Comparison of ENCODE assay signal across 16 cellular contexts in the genomic region with DNA sequence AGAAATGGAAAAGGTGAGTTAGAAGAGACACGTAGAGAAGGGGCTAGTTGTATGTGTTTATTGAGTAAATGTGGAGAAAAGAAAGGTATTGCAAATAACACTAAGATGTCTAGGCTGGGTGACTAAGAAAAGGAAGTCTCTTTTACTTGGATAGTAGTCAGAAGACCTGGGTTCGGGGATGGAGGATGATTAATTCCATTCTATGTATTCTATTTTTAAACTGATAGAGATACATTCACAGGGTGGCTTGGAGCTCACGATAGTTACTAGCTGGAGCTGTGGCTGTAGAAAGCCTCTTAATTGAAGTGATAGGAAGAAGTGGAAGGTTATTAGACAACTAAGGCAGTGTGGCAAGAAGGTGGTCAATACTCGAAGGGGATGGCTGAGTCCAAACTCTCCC.
DNase-seq lines count a peak whose midpoint lies in the region; ATAC-seq and TF ChIP-seq lines count a peak whose summit lies in the region.
"Had no signal": no experiment of that assay in that cellular context is flagged by ENCODE, and none has a peak within 500 bp of the region (broad histone marks: within the 10 kb centered on the region; RNA-seq: fewer than 3 reads in every experiment).

No MANE protein-coding gene starts in this region.

- TF ChIP-seq CTCF in AG04449 (IDR thresholded peaks at IDR 0.05; ENCODE audit: insufficient read depth, low read length, missing control alignments) (no peak), astrocyte of the spinal cord (IDR thresholded peaks at IDR 0.05; ENCODE audit: low read depth, low read length) (no peak), fibroblast of the aortic adventitia (IDR thresholded peaks at IDR 0.05; ENCODE audit: insufficient read depth, low read length) (no peak)

- in situ Hi-C loops in astrocyte of the spinal cord (cut with HindIII; ENCODE audit: low sequenced_read_pairs): no loop called here

- POLR2A ChIA-PET in AG04449 (lab: Yijun Ruan, JAX): no interaction called here

- CTCF ChIA-PET in AG04449 (lab: Yijun Ruan, JAX): interaction anchor here (1.4 kb wide), 1 partner anchor 13 kb away, joined by 4 read pairs; no protein-coding TSS in a partner anchor

- ATAC-seq in GM21515 (IDR thresholded peaks at IDR 0.05; ENCODE audit: unreplicated experiment): no peak
- ATAC-seq in GM21526 (IDR thresholded peaks at IDR 0.05; ENCODE audit: low FRiP score, unreplicated experiment): no peak

- H3K4me3 ChIP-seq in AG04449 (ENCODE audit: low read depth, low read length): no peak overlapping the region
- H3K4me3 ChIP-seq in astrocyte of the spinal cord (ENCODE audit: low read depth, low read length): no peak overlapping the region
- H3K4me3 ChIP-seq in fibroblast of the aortic adventitia (ENCODE audit: low read depth, low read length): no peak overlapping the region

- DNase-seq in AG04449 (ENCODE audit: low read depth, low spot score) (peak; percentile 21), HCEC 1CT (peak; percentile 67), astrocyte of the spinal cord (ENCODE audit: low read depth, low spot score) (peak; percentile 18), fibroblast of the aortic adventitia (ENCODE audit: low read depth) (peak; percentile 51), HuH-7 (ENCODE audit: low spot score) (no peak), T-helper 2 cell (no peak)
- DNase-seq: AML-193, DMS79 treated with DMSO at 0.1 percent for 48 hours, Kasumi-1, NCI-H1417, NCI-H1930, NCI-H2171, NCI-H774, SHP77 treated with DMSO at 0.1 percent for 48 hours had no signal

Comparison
In these comparisons a context has a peak if more than half of its experiments do, and no peak if none do; other contexts are left out.
1. DNase-seq: peak in AG04449 (single experiment), HCEC 1CT (single experiment), astrocyte of the spinal cord (single experiment) and fibroblast of the aortic adventitia (single experiment); none in HuH-7 (single experiment) and T-helper 2 cell (0 of 5).